In the genomic region with DNA sequence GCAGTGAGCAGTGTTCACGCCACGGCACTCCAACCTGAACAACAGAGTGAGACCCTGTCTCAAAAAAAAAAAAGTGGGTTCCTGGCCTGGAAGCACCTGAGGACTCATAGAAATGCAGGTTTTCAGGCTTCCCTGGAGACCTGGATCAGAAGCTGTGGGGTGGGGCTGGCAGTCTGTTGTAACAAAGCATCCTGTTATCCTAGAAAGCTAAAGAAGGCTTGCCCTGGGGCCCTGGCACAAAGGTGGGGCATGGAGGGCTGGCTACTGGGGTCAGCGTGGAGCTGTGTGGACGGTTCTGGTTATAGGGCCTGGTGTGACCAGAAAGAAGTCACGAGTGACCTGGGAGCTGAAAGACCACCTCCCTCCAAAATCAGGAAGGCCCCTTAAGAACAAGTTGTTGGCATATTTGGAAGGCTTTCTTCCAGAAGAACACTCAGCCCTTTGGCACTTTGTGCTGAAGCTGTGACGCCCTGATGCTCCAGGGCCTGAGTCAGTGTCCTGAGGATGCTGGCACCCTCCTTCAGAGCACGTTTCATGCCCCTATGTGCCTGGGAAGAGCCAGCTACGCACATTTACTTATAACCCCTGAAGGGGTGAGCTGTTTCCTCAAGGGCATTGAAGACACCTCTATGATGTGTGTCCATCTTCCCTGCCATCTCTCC, we compare ENCODE assay signal across 14 cellular contexts. TPM values are rescaled to one million over a fixed set of nuclear protein-coding genes. Genes with fewer than 3 reads are reported as not detected.
DNase-seq lines count a peak whose midpoint lies in the region; ATAC-seq and TF ChIP-seq lines count a peak whose summit lies in the region.
"Had no signal": no experiment of that assay in that cellular context is flagged by ENCODE, and none has a peak within 500 bp of the region (broad histone marks: within the 10 kb centered on the region; RNA-seq: fewer than 3 reads in every experiment).

No MANE protein-coding gene starts in this region.

- H3K4me3 Mint-ChIP-seq in Calu3 (ENCODE audit: low read depth, unreplicated experiment): no peak overlapping the region

- 90 to 93% (median 91%) methylated on average over 7 to 8 of the region's 8 CpGs for WGBS in heart left ventricle, 4 donors
- 87 to 93% (median 90%) methylated on average over 8 of the region's 8 CpGs for WGBS in ovary, 3 donors

- ATAC-seq in heart left ventricle (no peak), Right ventricle myocardium superior (ENCODE audit: poor library complexity) (no peak)
- ATAC-seq: activated CD4-positive, CD25-positive, alpha-beta regulatory T cell treated with anti-CD3 and anti-CD28 coated beads, Interleukin-2, amount 50 U/mL, for 24 hours had no signal

- H3K4me3 ChIP-seq in heart left ventricle: peak overlapping the region in 1 of 12 donors; percentile 4
- no peak overlapping the region for H3K4me3 ChIP-seq in fibroblast of villous mesenchyme (ENCODE audit: low read depth, low read length)
- H3K4me3 ChIP-seq in ovary: no peak overlapping the region
- H3K4me3 ChIP-seq: adrenal gland had no signal

- DNase-seq in heart left ventricle (no peak), Right ventricle myocardium superior (no peak), fibroblast of villous mesenchyme (ENCODE audit: low read depth) (peak; percentile 71), ovary (peak in 1 of 5 donors; percentile 36), HUDEP-2 (lab: John Stamatoyannopoulos, UW; ENCODE audit: unreplicated experiment in 76 of 76) (no peak), NCI-H524 treated with DMSO at 0.1 percent for 48 hours (lab: John Stamatoyannopoulos, UW) (no peak), Calu3 (no peak), HPDE6-E6E7 (ENCODE audit: extremely low spot score) (no peak)
- DNase-seq: adrenal gland, GOT3, hippocampal formation, posterior cingulate gyrus, T-helper 1 cell had no signal

- no peaks in the 10 kb centered on the region for H3K9me3 Mint-ChIP-seq in Calu3 (ENCODE audit: low read depth, unreplicated experiment)

- H3K27ac Mint-ChIP-seq in Calu3 (ENCODE audit: unreplicated experiment): no peak overlapping the region

- peak overlapping the region in 9 of 12 donors; percentile 46 to 97 (median 59) for H3K27ac ChIP-seq in heart left ventricle
- peak overlapping the region; percentile 67 to 79 for H3K27ac ChIP-seq in ovary

- H3K4me1 ChIP-seq in heart left ventricle (peaks cover 0 to 51% (median 13%) of the 10 kb centered on the region in 12 donors), ovary (ENCODE audit: insufficient read depth) (peaks cover 21% of the 10 kb centered on the region)

- CTCF ChIA-PET in Calu3 (lab: Charles Lee): no interaction called here

- no TSS peak for BruUV-seq in Calu3 (replicated peaks; lab: Mats Ljungman, UMichigan)

- H3K36me3 Mint-ChIP-seq in Calu3 (ENCODE audit: insufficient read depth, unreplicated experiment): no peaks in the 10 kb centered on the region

- no peak for TF ChIP-seq EP300 in ovary (IDR thresholded peaks at IDR 0.05)

- H3K4me1 Mint-ChIP-seq in Calu3 (ENCODE audit: low read depth, unreplicated experiment): no peaks in the 10 kb centered on the region

- no peaks in the 10 kb centered on the region for H3K9me3 ChIP-seq in heart left ventricle
- H3K9me3 ChIP-seq in ovary: no peaks in the 10 kb centered on the region
- H3K9me3 ChIP-seq: adrenal gland had no signal

- H3K36me3 ChIP-seq in heart left ventricle (peaks cover 0 to 7% (median 0%) of the 10 kb centered on the region in 9 donors), ovary (no peaks in the 10 kb centered on the region)
- H3K36me3 ChIP-seq: adrenal gland had no signal

- peaks cover 0 to 5% (median 0%) of the 10 kb centered on the region in 9 donors for H3K27me3 ChIP-seq in heart left ventricle
- no peaks in the 10 kb centered on the region for H3K27me3 ChIP-seq in ovary

- peaks cover 69% of the 10 kb centered on the region for H3K27me3 Mint-ChIP-seq in Calu3 (ENCODE audit: unreplicated experiment)

- intact Hi-C loops in heart left ventricle (cut with DNase I) (loop anchor here in 1 of 10 donors (10.0 kb wide), 1 partner anchor 71 kb away; no protein-coding TSS in a partner anchor), Right ventricle myocardium superior (cut with DNase I) (no loop called here), ovary (cut with DNase I) (no loop called here), Calu3 (cut with micrococcal nuclease; ENCODE audit: unreplicated experiment) (no loop called here)

- TF ChIP-seq CTCF in heart left ventricle (IDR thresholded peaks at IDR 0.05): no peak
- no peak for TF ChIP-seq CTCF in fibroblast of villous mesenchyme (IDR thresholded peaks at IDR 0.05; ENCODE audit: insufficient read depth, low read depth, low read length)
- no peak for TF ChIP-seq CTCF in ovary (IDR thresholded peaks at IDR 0.05)
- no peak for TF ChIP-seq CTCF in Calu3 (IDR thresholded peaks at IDR 0.05; ENCODE audit: unreplicated experiment)

- TF ChIP-seq POLR2A in heart left ventricle (IDR thresholded peaks at IDR 0.05) (no peak), ovary (IDR thresholded peaks at IDR 0.05) (no peak)

RNA-seq across cellular contexts. Expression of a gene that starts 6.2 kb away (rescaled TPM):
- 100 to 1,000 TPM in 1 of 9 donors, 10 to 100 TPM in 7, 1 to 10 TPM in 1; 8.0 to 153 (median 12.9) TPM for total RNA-seq in heart left ventricle
- 10 to 100 TPM in 1 of 2 donors, 1 to 10 TPM in 1; 8.0 to 16.2 TPM for polyA plus RNA-seq in heart left ventricle
- total RNA-seq in Right ventricle myocardium superior: 23.5 TPM
- total RNA-seq in fibroblast of villous mesenchyme: 44.0 and 87.3 TPM in 2 replicates
- 100 to 1,000 TPM in 6 of 7 donors, 10 to 100 TPM in 1; 90.6 to 333 (median 142) TPM for total RNA-seq in ovary
- 10 to 100 TPM; 53.2 to 63.6 TPM for polyA plus RNA-seq in ovary
- total RNA-seq in Calu3 (2022): 5.9 and 6.5 TPM in 2 replicates
